9 cellular contexts compared by ENCODE assay signal in genomic region chr16:86566966-86567700, GRCh38. TPM values are rescaled to one million over a fixed set of nuclear protein-coding genes. Genes with fewer than 3 reads are reported as not detected.
DNase-seq lines count a peak whose midpoint lies in the region; ATAC-seq and TF ChIP-seq lines count a peak whose summit lies in the region.
"Had no signal": no experiment of that assay in that cellular context is flagged by ENCODE, and none has a peak within 500 bp of the region (broad histone marks: within the 10 kb centered on the region; RNA-seq: fewer than 3 reads in every experiment).

No MANE protein-coding gene starts in this region.

- peak; percentile 24 for TF ChIP-seq CTCF in chondrocyte (IDR thresholded peaks at IDR 0.05)

- no peak overlapping the region for H3K27ac ChIP-seq in urinary bladder (ENCODE audit: low read depth)

- H3K36me3 Mint-ChIP-seq in chondrocyte (ENCODE audit: low read depth) = peaks cover 31% of the 10 kb centered on the region

- H3K27me3 Mint-ChIP-seq in chondrocyte (ENCODE audit: low read depth) = no peaks in the 10 kb centered on the region

- H3K9me3 Mint-ChIP-seq in chondrocyte (ENCODE audit: low read depth) = no peaks in the 10 kb centered on the region

- ATAC-seq in Right ventricle myocardium inferior = peak; percentile 56
- ATAC-seq in HG02623 (IDR thresholded peaks at IDR 0.05; ENCODE audit: unreplicated experiment) = no peak

- no peak for DNase-seq in Right ventricle myocardium inferior (ENCODE audit: missing footprints)
- no peak for DNase-seq in cardiac septum (ENCODE audit: low spot score)
- peak; percentile 94 for DNase-seq in chondrocyte (ENCODE audit: low spot score)
- DNase-seq in kidney tubule cell (ENCODE audit: low spot score) = peak; percentile 46
- no peak for DNase-seq in activated gamma-delta T cell treated with Interleukin-2 at 50 U/mL for 16 hours
- no peak for DNase-seq in DMS153 (lab: John Stamatoyannopoulos, UW)
- DNase-seq: DND-41 had no signal

- intact Hi-C loops in Right ventricle myocardium inferior (cut with DNase I) = loop anchor here (5.0 kb wide), 1 partner anchor 195 kb away; no protein-coding TSS in a partner anchor
- intact Hi-C loops in cardiac septum (cut with DNase I) = no loop called here

- H3K4me3 ChIP-seq in urinary bladder (ENCODE audit: low read depth, low read length) = peak overlapping the region; percentile 31

- H3K36me3 ChIP-seq in urinary bladder (ENCODE audit: insufficient read depth) = no peaks in the 10 kb centered on the region

- peaks cover 1% of the 10 kb centered on the region for H3K4me1 ChIP-seq in urinary bladder (ENCODE audit: insufficient read depth)

- under 1% methylated on average over 88 of the region's 88 CpGs for WGBS in urinary bladder

- H3K4me1 Mint-ChIP-seq in chondrocyte (ENCODE audit: low read depth) = peaks cover 47% of the 10 kb centered on the region

- H3K4me3 Mint-ChIP-seq in chondrocyte (ENCODE audit: unreplicated experiment) = peak overlapping the region; percentile 95

- H3K27ac Mint-ChIP-seq in chondrocyte (ENCODE audit: unreplicated experiment) = peak overlapping the region; percentile 93

RNA-seq across cellular contexts. Expression of gene FOXC2, which starts 0.5 kb away (rescaled TPM):
- total RNA-seq in Right ventricle myocardium inferior = 1.4 TPM
- total RNA-seq in cardiac septum = 2.6 TPM
- total RNA-seq in chondrocyte = 70.4 to 84.2 TPM (median 77.8 TPM) in 3 replicates
- 0.58 TPM for total RNA-seq in urinary bladder
- 0.73 TPM for polyA plus RNA-seq in urinary bladder

RNA-seq across cellular contexts. Expression of gene FOXL1, which starts 11.2 kb away (rescaled TPM):
- total RNA-seq in Right ventricle myocardium inferior (0.60 TPM), cardiac septum (1.2 TPM), chondrocyte (7.7 to 10.1 TPM (median 8.1 TPM) in 3 replicates), urinary bladder (7.8 TPM)
- polyA plus RNA-seq in urinary bladder = 9.5 TPM

RNA-seq across cellular contexts. Expression of gene MTHFSD, which starts 12.1 kb away (rescaled TPM):
- 10.0 TPM for total RNA-seq in Right ventricle myocardium inferior
- 12.2 TPM for total RNA-seq in cardiac septum
- 8.1 to 13.2 TPM (median 8.5 TPM) in 3 replicates for total RNA-seq in chondrocyte
- 20.7 TPM for total RNA-seq in urinary bladder
- polyA plus RNA-seq in urinary bladder = 12.0 TPM

RNA-seq across cellular contexts. Expression of gene FOXF1, which starts 56.8 kb away (rescaled TPM):
- total RNA-seq in Right ventricle myocardium inferior = 0.05 TPM
- 0.16 TPM for total RNA-seq in cardiac septum
- not detected in 3 replicates for total RNA-seq in chondrocyte
- 28.9 TPM for total RNA-seq in urinary bladder
- 83.3 TPM for polyA plus RNA-seq in urinary bladder

Comparison
In these comparisons a context has a peak if more than half of its experiments do, and no peak if none do; other contexts are left out.
1. DNase-seq: peak in chondrocyte (single experiment) and kidney tubule cell (single experiment); none in Right ventricle myocardium inferior (single experiment), cardiac septum (single experiment), activated gamma-delta T cell treated with Interleukin-2 at 50 U/mL for 16 hours (single experiment) and DMS153 (single experiment).
2. RNA of gene FOXC2, which starts 0.5 kb away (total RNA-seq): 70.4 to 84.2 TPM in chondrocyte; 2.6 TPM in cardiac septum (single experiment), 1.4 TPM in Right ventricle myocardium inferior (single experiment) and 0.58 TPM in urinary bladder (single experiment); every median in the first group is over 10 times any median in the second.